ENCODE assay signal across 1 cellular context in the genomic region with DNA sequence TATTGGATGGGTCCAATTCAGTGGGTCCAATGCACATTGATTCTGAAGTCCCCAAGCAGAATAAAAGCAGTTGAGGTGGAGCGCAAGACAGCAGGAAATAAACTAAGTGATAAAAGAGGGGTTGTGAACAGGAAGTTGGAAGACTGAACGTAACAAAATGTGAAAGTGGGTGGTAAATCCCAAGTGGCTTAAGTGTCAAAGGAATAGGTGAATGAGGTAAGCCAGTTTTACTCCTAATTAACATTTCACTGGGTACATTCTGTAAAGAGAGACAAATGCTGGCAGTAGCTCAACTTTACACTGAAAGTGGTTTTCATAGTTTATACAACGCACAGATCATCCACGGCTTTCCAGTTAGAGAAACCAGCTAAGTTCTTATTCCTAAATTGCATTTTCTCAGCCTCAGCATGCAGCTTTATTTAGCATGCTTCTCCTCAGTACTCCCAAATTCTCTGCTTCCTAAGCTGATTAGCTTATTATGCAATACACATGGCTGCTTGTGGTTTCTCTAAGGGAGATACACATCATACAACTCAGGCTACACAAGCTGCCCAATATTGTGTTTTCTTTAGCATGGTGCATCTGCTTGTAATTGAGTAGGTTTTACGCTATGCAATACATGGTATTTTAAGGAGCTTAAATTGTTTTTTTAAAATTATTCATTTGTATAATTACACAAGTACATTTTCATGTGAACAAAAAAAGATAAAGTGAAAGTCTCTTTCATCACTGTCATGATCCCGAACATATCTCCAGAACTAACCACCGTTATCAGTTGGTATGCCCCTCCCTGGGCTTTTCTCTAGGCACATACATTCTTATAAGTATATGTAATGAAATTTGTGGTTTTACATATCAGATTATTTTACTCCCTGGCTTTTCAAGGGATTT.
TF ChIP-seq lines count a peak whose summit lies in the region.

No MANE protein-coding gene starts in this region.

TF ChIP-seq in GM23338, 12 proteins besides CTCF, POLR2A, EP300 and RAD21 (continued from another document):
- TF ChIP-seq ZNF462 (CRISPR knock-in tag; IDR thresholded peaks at IDR 0.05) (no peak), JUNB (IDR thresholded peaks at IDR 0.05; ENCODE audit: unreplicated experiment) (no peak), POLR2AphosphoS5 (IDR thresholded peaks at IDR 0.05; ENCODE audit: low read depth) (no peak), NANOG (IDR thresholded peaks at IDR 0.05; ENCODE audit: borderline replicate concordance) (no peak), STAT1 (IDR thresholded peaks at IDR 0.05; ENCODE audit: unreplicated experiment) (no peak), ZNF331 (CRISPR knock-in tag; IDR thresholded peaks at IDR 0.05; ENCODE audit: low read depth) (no peak), ZNF114 (CRISPR knock-in tag; IDR thresholded peaks at IDR 0.05) (no peak), CREB1 (CRISPR knock-in tag; IDR thresholded peaks at IDR 0.05; ENCODE audit: low read depth) (no peak)
